ENCODE assay signal across 26 cellular contexts in the genomic region with DNA sequence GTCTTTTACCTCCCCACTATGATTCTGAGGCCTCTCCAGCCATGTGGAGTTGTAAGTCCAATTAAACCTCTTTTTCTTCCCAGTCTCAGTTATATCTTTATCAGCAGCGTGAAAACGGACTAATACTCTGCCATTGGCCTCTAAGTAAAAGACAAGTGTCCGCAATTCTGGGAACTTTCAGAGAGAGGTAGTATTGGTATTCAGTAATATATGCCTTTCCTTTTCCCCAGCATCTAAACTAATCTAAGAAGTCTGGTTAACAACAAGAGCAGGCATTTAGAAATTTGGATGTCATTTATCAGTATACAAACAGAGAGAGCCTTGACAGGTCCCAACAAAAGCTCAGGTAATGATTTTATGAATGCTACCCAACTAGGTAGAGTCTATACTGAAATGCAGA.
"Had no signal": no experiment of that assay in that cellular context is flagged by ENCODE, and none has a peak within 500 bp of the region (broad histone marks: within the 10 kb centered on the region; RNA-seq: fewer than 3 reads in every experiment).

No MANE protein-coding gene starts in this region.

- H3K4me1 Mint-ChIP-seq: nephron, neural crest cell had no signal

- H3K9me3 ChIP-seq: left lung, lower lobe of right lung, right atrium auricular region, right lobe of liver, stomach, testis, thyroid gland, transverse colon, upper lobe of left lung, vagina had no signal

- H2AFZ ChIP-seq: parathyroid adenoma had no signal

- H3K9me3 Mint-ChIP-seq: nephron; neural crest cell; stimulated activated naive B cell treated with anti-CD40 and anti-IgM and Interleukin-4, amounts not matched to agents 10 μg/mL and 1 μg/mL and 100 μg/mL, for 72 hours had no signal

- ATAC-seq: left lung; lower lobe of right lung; naive thymus-derived CD8-positive, alpha-beta T cell; right lobe of liver; stimulated activated naive B cell treated with anti-CD40 and anti-IgM and Interleukin-4, amounts not matched to agents 10 μg/mL and 1 μg/mL and 100 μg/mL, for 72 hours; stimulated activated naive CD8-positive, alpha-beta T cell treated with anti-CD3 and anti-CD28 coated beads, Interleukin-15, Interleukin-2, amounts not matched to agents 100 U/mL and 50 U/mL, for 24 hours had no signal

- H3K4me3 ChIP-seq: left lung, lower lobe of right lung, right atrium auricular region, right lobe of liver, stomach, testis, thyroid gland, transverse colon, upper lobe of left lung, vagina had no signal

- H3K27me3 ChIP-seq: left lung, right atrium auricular region, right lobe of liver, stomach, testis, thyroid gland, transverse colon, upper lobe of left lung, vagina had no signal

- H3K27ac ChIP-seq: left lung, lower lobe of right lung, parathyroid adenoma, right atrium auricular region, right lobe of liver, stomach, testis, thyroid gland, transverse colon, upper lobe of left lung, vagina had no signal

- H3K4me1 ChIP-seq: left lung, lower lobe of right lung, right atrium auricular region, right lobe of liver, stomach, testis, thyroid gland, upper lobe of left lung, vagina had no signal

- H3K27ac Mint-ChIP-seq: nephron; stimulated activated naive B cell treated with anti-CD40 and anti-IgM and Interleukin-4, amounts not matched to agents 10 μg/mL and 1 μg/mL and 100 μg/mL, for 72 hours had no signal

- H3K79me2 ChIP-seq: parathyroid adenoma had no signal

- H3K9ac ChIP-seq: parathyroid adenoma had no signal

- H3K4me3 Mint-ChIP-seq: naive thymus-derived CD8-positive, alpha-beta T cell; nephron; neural crest cell; stimulated activated naive B cell treated with anti-CD40 and anti-IgM and Interleukin-4, amounts not matched to agents 10 μg/mL and 1 μg/mL and 100 μg/mL, for 72 hours had no signal

- DNase-seq: islet precursor cell; kidney glomerular epithelial cell; left colon; left lung; lower lobe of right lung; mammary epithelial cell; mesenchymal stem cell; naive thymus-derived CD8-positive, alpha-beta T cell; nucleus accumbens; right lobe of liver; stimulated activated CD4-positive, alpha-beta T cell treated with anti-CD3 and anti-CD28 coated beads, Interleukin-12 subunit alpha, Interleukin-12 subunit beta, amount 100 ng/mL, for 4 hours; stimulated activated CD4-positive, alpha-beta T cell treated with anti-CD3 and anti-CD28 coated beads, Interleukin-15, amount 100 ng/mL, for 24 hours; stimulated activated CD4-positive, alpha-beta T cell treated with anti-CD3 and anti-CD28 coated beads, Interleukin-2, amount 100 ng/mL, for 24 hours; stimulated activated CD4-positive, alpha-beta T cell treated with anti-CD3 and anti-CD28 coated beads, Interleukin-4, amount 100 ng/mL, for 1 hour; stimulated activated naive B cell treated with anti-CD40 and anti-IgM and Interleukin-4, amounts not matched to agents 10 μg/mL and 1 μg/mL and 100 μg/mL, for 72 hours; stimulated activated naive CD8-positive, alpha-beta T cell treated with anti-CD3 and anti-CD28 coated beads, Interleukin-15, Interleukin-2, amounts not matched to agents 100 U/mL and 50 U/mL, for 24 hours; stomach; testis; thyroid gland; transverse colon; upper lobe of left lung had no signal

- H3K27me3 Mint-ChIP-seq: naive thymus-derived CD8-positive, alpha-beta T cell; stimulated activated naive B cell treated with anti-CD40 and anti-IgM and Interleukin-4, amounts not matched to agents 10 μg/mL and 1 μg/mL and 100 μg/mL, for 72 hours had no signal
